Comparison of ENCODE assay signal across 1 cellular context in the genomic region with DNA sequence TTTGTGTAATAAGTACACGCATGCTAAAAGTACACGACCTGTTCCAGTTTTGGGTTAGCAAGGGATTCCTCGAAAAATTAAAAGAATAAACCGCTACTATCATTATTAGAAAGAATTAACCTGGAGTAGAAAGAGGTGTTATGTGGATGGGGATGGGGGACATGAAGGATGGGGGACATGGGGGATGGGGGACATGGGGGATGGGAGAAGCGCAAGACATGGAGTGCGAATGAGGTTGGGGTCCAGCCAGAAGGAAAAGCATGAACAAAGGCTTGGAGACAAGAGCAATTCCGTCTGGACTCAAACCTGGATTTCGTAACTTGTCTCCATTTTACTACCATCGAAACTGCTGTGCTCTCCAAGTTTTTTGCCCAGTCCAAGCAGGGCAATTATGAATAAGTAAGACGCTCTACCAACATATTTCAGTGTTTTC.
TF ChIP-seq lines count a peak whose summit lies in the region.

No MANE protein-coding gene starts in this region.

TF ChIP-seq in GM12878, 131 proteins besides CTCF, POLR2A, EP300 and RAD21:
- TF ChIP-seq, protein P1, sequence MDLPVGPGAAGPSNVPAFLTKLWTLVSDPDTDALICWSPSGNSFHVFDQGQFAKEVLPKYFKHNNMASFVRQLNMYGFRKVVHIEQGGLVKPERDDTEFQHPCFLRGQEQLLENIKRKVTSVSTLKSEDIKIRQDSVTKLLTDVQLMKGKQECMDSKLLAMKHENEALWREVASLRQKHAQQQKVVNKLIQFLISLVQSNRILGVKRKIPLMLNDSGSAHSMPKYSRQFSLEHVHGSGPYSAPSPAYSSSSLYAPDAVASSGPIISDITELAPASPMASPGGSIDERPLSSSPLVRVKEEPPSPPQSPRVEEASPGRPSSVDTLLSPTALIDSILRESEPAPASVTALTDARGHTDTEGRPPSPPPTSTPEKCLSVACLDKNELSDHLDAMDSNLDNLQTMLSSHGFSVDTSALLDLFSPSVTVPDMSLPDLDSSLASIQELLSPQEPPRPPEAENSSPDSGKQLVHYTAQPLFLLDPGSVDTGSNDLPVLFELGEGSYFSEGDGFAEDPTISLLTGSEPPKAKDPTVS (IDR thresholded peaks at IDR 0.05; ENCODE audit: low read depth, low read length), result no peak
- TF ChIP-seq ESRRA (IDR thresholded peaks at IDR 0.05; ENCODE audit: low read length) (no peak), BRCA1 (IDR thresholded peaks at IDR 0.05; ENCODE audit: low read depth, low read length) (no peak), NR2C1 (IDR thresholded peaks at IDR 0.05) (no peak), IRF4 (IDR thresholded peaks at IDR 0.05; ENCODE audit: low read depth, low read length) (no peak), WRNIP1 (IDR thresholded peaks at IDR 0.05; ENCODE audit: borderline replicate concordance, low read depth, low read length) (no peak), RCOR1 (conservative IDR thresholded peaks at IDR 0.05; ENCODE audit: low read depth, low read length) (no peak), CEBPB (IDR thresholded peaks at IDR 0.05; ENCODE audit: borderline replicate concordance in 1 of 2, low read depth in 2 of 2, low read length in 2 of 2) (no peak), POU2F2 (IDR thresholded peaks at IDR 0.05; ENCODE audit: borderline replicate concordance, low read depth, low read length) (no peak), PAX8 (IDR thresholded peaks at IDR 0.05) (no peak), CBX5 (IDR thresholded peaks at IDR 0.05; ENCODE audit: low read depth) (no peak), ZNF207 (IDR thresholded peaks at IDR 0.05; ENCODE audit: borderline replicate concordance) (no peak), IKZF2 (IDR thresholded peaks at IDR 0.05) (no peak), SPI1 (IDR thresholded peaks at IDR 0.05; ENCODE audit: borderline replicate concordance, insufficient read depth, low read depth, low read length) (no peak), SIX5 (IDR thresholded peaks at IDR 0.05; ENCODE audit: low read depth, low read length, severe bottlenecking) (no peak), EZH2 (IDR thresholded peaks at IDR 0.05; ENCODE audit: borderline replicate concordance, control insufficient read depth, low read depth, low read length) (no peak), CBFB (IDR thresholded peaks at IDR 0.05; ENCODE audit: low read depth) (no peak), FOS (IDR thresholded peaks at IDR 0.05; ENCODE audit: borderline replicate concordance, extremely low read depth, insufficient read length) (no peak)
- TF ChIP-seq, protein P2, sequence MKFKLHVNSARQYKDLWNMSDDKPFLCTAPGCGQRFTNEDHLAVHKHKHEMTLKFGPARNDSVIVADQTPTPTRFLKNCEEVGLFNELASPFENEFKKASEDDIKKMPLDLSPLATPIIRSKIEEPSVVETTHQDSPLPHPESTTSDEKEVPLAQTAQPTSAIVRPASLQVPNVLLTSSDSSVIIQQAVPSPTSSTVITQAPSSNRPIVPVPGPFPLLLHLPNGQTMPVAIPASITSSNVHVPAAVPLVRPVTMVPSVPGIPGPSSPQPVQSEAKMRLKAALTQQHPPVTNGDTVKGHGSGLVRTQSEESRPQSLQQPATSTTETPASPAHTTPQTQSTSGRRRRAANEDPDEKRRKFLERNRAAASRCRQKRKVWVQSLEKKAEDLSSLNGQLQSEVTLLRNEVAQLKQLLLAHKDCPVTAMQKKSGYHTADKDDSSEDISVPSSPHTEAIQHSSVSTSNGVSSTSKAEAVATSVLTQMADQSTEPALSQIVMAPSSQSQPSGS (IDR thresholded peaks at IDR 0.05; ENCODE audit: low read length), result no peak
- TF ChIP-seq, protein P3, sequence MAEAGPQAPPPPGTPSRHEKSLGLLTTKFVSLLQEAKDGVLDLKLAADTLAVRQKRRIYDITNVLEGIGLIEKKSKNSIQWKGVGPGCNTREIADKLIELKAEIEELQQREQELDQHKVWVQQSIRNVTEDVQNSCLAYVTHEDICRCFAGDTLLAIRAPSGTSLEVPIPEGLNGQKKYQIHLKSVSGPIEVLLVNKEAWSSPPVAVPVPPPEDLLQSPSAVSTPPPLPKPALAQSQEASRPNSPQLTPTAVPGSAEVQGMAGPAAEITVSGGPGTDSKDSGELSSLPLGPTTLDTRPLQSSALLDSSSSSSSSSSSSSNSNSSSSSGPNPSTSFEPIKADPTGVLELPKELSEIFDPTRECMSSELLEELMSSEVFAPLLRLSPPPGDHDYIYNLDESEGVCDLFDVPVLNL (IDR thresholded peaks at IDR 0.05; ENCODE audit: low read depth, low read length), result no peak
